In genomic region chr20:12306107-12306506, GRCh38 we compare ENCODE assay signal across 24 cellular contexts.
DNase-seq lines count a peak whose midpoint lies in the region; ATAC-seq and TF ChIP-seq lines count a peak whose summit lies in the region.
"Had no signal": no experiment of that assay in that cellular context is flagged by ENCODE, and none has a peak within 500 bp of the region (broad histone marks: within the 10 kb centered on the region; RNA-seq: fewer than 3 reads in every experiment).

No MANE protein-coding gene starts in this region.

- peak overlapping the region in 2 of 3 experiments; percentile 13 to 16 for H3K27ac Mint-ChIP-seq in nephron
- H3K27ac Mint-ChIP-seq: activated CD4-positive, alpha-beta T cell treated with anti-CD3 and anti-CD28 coated beads, Interleukin-2, amount 10 ng/mL, durations not matched to agents 7 days and 5 days; CD4-positive, alpha-beta T cell; immature natural killer cell; natural killer cell treated with Interleukin-12 subunit alpha and Interleukin-12 subunit beta and Interleukin-15 and Interleukin-18, amount 100 ng/mL, for 72 hours had no signal

- H3K4me2 ChIP-seq in BLaER1 treated with 17β-estradiol and CSF1 and Interleukin-3, amounts not matched to agents 10 nM and 100 nM: peak overlapping the region in 7 of 11 experiments; percentile 18 to 65 (median 46); a peak in 12 of 22 replicates
- H3K4me2 ChIP-seq: hepatocyte had no signal

- no peak overlapping the region for H3K9ac ChIP-seq in BLaER1 treated with 17β-estradiol and CSF1 and Interleukin-3, amounts not matched to agents 10 nM and 100 nM

- no peaks in the 10 kb centered on the region for H4K20me1 ChIP-seq in BLaER1 treated with 17β-estradiol and CSF1 and Interleukin-3, amounts not matched to agents 10 nM and 100 nM

- no peaks in the 10 kb centered on the region for H3K36me3 Mint-ChIP-seq in nephron (ENCODE audit: low read depth)
- H3K36me3 Mint-ChIP-seq: immature natural killer cell; natural killer cell treated with Interleukin-12 subunit alpha and Interleukin-12 subunit beta and Interleukin-15 and Interleukin-18, amount 100 ng/mL, for 72 hours had no signal

- H3K27me3 ChIP-seq in BLaER1 treated with 17β-estradiol and CSF1 and Interleukin-3, amounts not matched to agents 10 nM and 100 nM: no peaks in the 10 kb centered on the region
- H3K27me3 ChIP-seq: foreskin keratinocyte, hepatocyte, pancreas, tibial artery had no signal

- ATAC-seq in HG03039 (IDR thresholded peaks at IDR 0.05; ENCODE audit: unreplicated experiment): no peak
- ATAC-seq in HG03354 (IDR thresholded peaks at IDR 0.05; ENCODE audit: poor library complexity, severe bottlenecking, unreplicated experiment): no peak
- no peak for ATAC-seq in HG02642 (IDR thresholded peaks at IDR 0.05; ENCODE audit: poor library complexity, unreplicated experiment)
- ATAC-seq: foreskin keratinocyte; natural killer cell treated with Interleukin-12 subunit alpha and Interleukin-12 subunit beta and Interleukin-15 and Interleukin-18, amount 100 ng/mL, for 72 hours; pancreas; SK-N-SH treated with all-trans-retinoic acid at 6 μM for 48 hours; stimulated activated naive CD8-positive, alpha-beta T cell treated with anti-CD3 and anti-CD28 coated beads, Interleukin-15, Interleukin-2, amounts not matched to agents 100 U/mL and 50 U/mL, for 24 hours had no signal

- H3K9me3 Mint-ChIP-seq in nephron: peaks cover 18% of the 10 kb centered on the region

- H3K4me1 Mint-ChIP-seq in nephron: peaks cover 14% of the 10 kb centered on the region
- H3K4me1 Mint-ChIP-seq: activated CD4-positive, alpha-beta T cell treated with anti-CD3 and anti-CD28 coated beads, Interleukin-2, amount 10 ng/mL, durations not matched to agents 7 days and 5 days; immature natural killer cell had no signal

- H3K4me1 ChIP-seq in BLaER1 treated with 17β-estradiol and CSF1 and Interleukin-3, amounts not matched to agents 10 nM and 100 nM: peaks cover 0 to 13% (median 9%) of the 10 kb centered on the region in 10 experiments; a peak in 12 of 20 replicates
- H3K4me1 ChIP-seq: pancreas had no signal

- H3K36me3 ChIP-seq in BLaER1 treated with 17β-estradiol and CSF1 and Interleukin-3, amounts not matched to agents 10 nM and 100 nM: no peaks in the 10 kb centered on the region
- H3K36me3 ChIP-seq: pancreas, tibial artery had no signal

- no peaks in the 10 kb centered on the region for H3K27me3 Mint-ChIP-seq in nephron (ENCODE audit: low read depth)
- H3K27me3 Mint-ChIP-seq: activated CD4-positive, alpha-beta T cell treated with anti-CD3 and anti-CD28 coated beads, Interleukin-2, amount 10 ng/mL, durations not matched to agents 7 days and 5 days; CD4-positive, alpha-beta T cell; natural killer cell treated with Interleukin-12 subunit alpha and Interleukin-12 subunit beta and Interleukin-15 and Interleukin-18, amount 100 ng/mL, for 72 hours had no signal

- H3K9me3 ChIP-seq in BLaER1 treated with 17β-estradiol and CSF1 and Interleukin-3, amounts not matched to agents 10 nM and 100 nM (replicated peaks in 1 of 11): peaks cover 0 to 16% (median 12%) of the 10 kb centered on the region in 11 experiments; a peak in 16 of 22 replicates
- H3K9me3 ChIP-seq: pancreas, tibial artery had no signal

- DNase-seq in MV-4-11 (lab: John Stamatoyannopoulos, UW) (peak; percentile 54), choroid plexus epithelial cell (ENCODE audit: low read depth) (peak; percentile 2)
- DNase-seq: activated CD4-positive, alpha-beta T cell treated with anti-CD3 and anti-CD28 coated beads, Interleukin-2, amount 10 ng/mL, durations not matched to agents 7 days and 5 days; activated naive CD4-positive, alpha-beta T cell treated with anti-CD3 and anti-CD28 coated beads, Interleukin-2, amount 50 U/mL, for 16 hours; aorta; CD4-positive, alpha-beta T cell; central memory CD4-positive, alpha-beta T cell; dermis blood vessel endothelial cell; foreskin keratinocyte; immature natural killer cell; NCI-H1436 treated with DMSO at 0.1 percent for 48 hours; NCI-H526 treated with DMSO at 0.1 percent for 48 hours; pancreas; stimulated activated naive CD8-positive, alpha-beta T cell treated with anti-CD3 and anti-CD28 coated beads, Interleukin-15, Interleukin-2, amounts not matched to agents 100 U/mL and 50 U/mL, for 24 hours; T-helper 2 cell; tibial artery had no signal

- H3K4me3 ChIP-seq in BLaER1 treated with 17β-estradiol and CSF1 and Interleukin-3, amounts not matched to agents 10 nM and 100 nM: no peak overlapping the region
- H3K4me3 ChIP-seq in choroid plexus epithelial cell (ENCODE audit: low read depth, low read length): no peak overlapping the region
- H3K4me3 ChIP-seq: hepatocyte, pancreas, tibial artery had no signal

- no peak overlapping the region for H3K27ac ChIP-seq in BLaER1 treated with 17β-estradiol and CSF1 and Interleukin-3, amounts not matched to agents 10 nM and 100 nM
- H3K27ac ChIP-seq: foreskin keratinocyte, hepatocyte, pancreas, tibial artery had no signal

- no peak overlapping the region for H3K4me3 Mint-ChIP-seq in nephron
- H3K4me3 Mint-ChIP-seq: activated CD4-positive, alpha-beta T cell treated with anti-CD3 and anti-CD28 coated beads, Interleukin-2, amount 10 ng/mL, durations not matched to agents 7 days and 5 days; CD4-positive, alpha-beta T cell; immature natural killer cell; natural killer cell treated with Interleukin-12 subunit alpha and Interleukin-12 subunit beta and Interleukin-15 and Interleukin-18, amount 100 ng/mL, for 72 hours had no signal

- no peak for TF ChIP-seq CTCF in choroid plexus epithelial cell (conservative IDR thresholded peaks at IDR 0.05; ENCODE audit: low read depth, low read length)
- no peak for TF ChIP-seq CTCF in nephron (IDR thresholded peaks at IDR 0.05; ENCODE audit: unreplicated experiment in 3 of 3)
